In genomic region chr1:53838654-53838974, GRCh38 we compare ENCODE assay signal across 9 cellular contexts. TPM values are rescaled to one million over a fixed set of nuclear protein-coding genes. Genes with fewer than 3 reads are reported as not detected.
DNase-seq lines count a peak whose midpoint lies in the region; ATAC-seq, FAIRE-seq and TF ChIP-seq lines count a peak whose summit lies in the region.
"Had no signal": no experiment of that assay in that cellular context is flagged by ENCODE, and none has a peak within 500 bp of the region (broad histone marks: within the 10 kb centered on the region; RNA-seq: fewer than 3 reads in every experiment).

No MANE protein-coding gene starts in this region.

- peaks cover 23% of the 10 kb centered on the region for H3K36me3 ChIP-seq in DND-41 (ENCODE audit: insufficient read depth, low read length)
- peaks cover 23% of the 10 kb centered on the region for H3K36me3 ChIP-seq in RWPE2 (ENCODE audit: low read depth)
- no peaks in the 10 kb centered on the region for H3K36me3 ChIP-seq in esophagus (ENCODE audit: control insufficient read depth in 2 of 2, insufficient read depth in 2 of 2, low read length in 1 of 2)
- H3K36me3 ChIP-seq in prostate gland, result no peaks in the 10 kb centered on the region

- no peak for TF ChIP-seq CTCF in DND-41 (IDR thresholded peaks at IDR 0.05; ENCODE audit: borderline replicate concordance, extremely low read depth, low read length, poor library complexity, severe bottlenecking)
- no peak for TF ChIP-seq CTCF in RWPE2 (IDR thresholded peaks at IDR 0.05; ENCODE audit: poor library complexity, severe bottlenecking)
- TF ChIP-seq CTCF in prostate gland (IDR thresholded peaks at IDR 0.05), result no peak
- no peak for TF ChIP-seq CTCF in GM10266 (IDR thresholded peaks at IDR 0.05; ENCODE audit: control insufficient read depth, insufficient read depth, low read depth, missing control alignments)

- peaks cover 19% of the 10 kb centered on the region; the same call in 1 of the 2 replicates for H4K20me1 ChIP-seq in DND-41 (ENCODE audit: insufficient read depth, low read length)

- peaks cover 47% of the 10 kb centered on the region for H3K79me2 ChIP-seq in DND-41 (ENCODE audit: insufficient read depth, low read length)

- H3K4me2 ChIP-seq in DND-41 (ENCODE audit: insufficient read depth, low read length), result peak overlapping the region; percentile 95

- H3K9me3 ChIP-seq in DND-41 (ENCODE audit: insufficient read depth, low read length, severe bottlenecking) (peaks cover 3% of the 10 kb centered on the region), RWPE2 (ENCODE audit: severe bottlenecking) (peaks cover 5% of the 10 kb centered on the region), esophagus (ENCODE audit: control insufficient read depth in 2 of 2, insufficient read depth in 1 of 2, low read depth in 1 of 2, low read length in 1 of 2) (no peaks in the 10 kb centered on the region), prostate gland (no peaks in the 10 kb centered on the region)

- H3K4me3 ChIP-seq in DND-41 (ENCODE audit: low read depth in 1 of 2, low read length in 2 of 2) (peak overlapping the region; percentile 95 to 97; a peak in 3 of 4 replicates), RWPE2 (ENCODE audit: severe bottlenecking) (peak overlapping the region; percentile 75), esophagus (ENCODE audit: low read depth in 1 of 2, low read length in 2 of 2) (peak overlapping the region; percentile 82 to 92), prostate gland (peak overlapping the region; percentile 83 to 84)

- H3K9ac ChIP-seq in DND-41 (ENCODE audit: low read depth, low read length), result peak overlapping the region; percentile 92

- FAIRE-seq in RCC 7860 (lab: Jason Lieb, UNC), result no peak

- DNase-seq in DND-41 (no peak), RWPE2 (ENCODE audit: low spot score) (no peak), prostate gland (ENCODE audit: low spot score) (no peak), RCC 7860 (ENCODE audit: low spot score) (no peak), GM10266 (ENCODE audit: extremely low spot score) (no peak), germinal center (ENCODE audit: low spot score) (no peak)

- peaks cover 42% of the 10 kb centered on the region for H3K4me1 ChIP-seq in DND-41 (ENCODE audit: insufficient read depth, low read length)
- H3K4me1 ChIP-seq in RWPE2 (ENCODE audit: insufficient read depth, poor library complexity, severe bottlenecking), result peaks cover 6% of the 10 kb centered on the region
- no peaks in the 10 kb centered on the region for H3K4me1 ChIP-seq in esophagus (ENCODE audit: control insufficient read depth in 2 of 2, insufficient read depth in 2 of 2, low read length in 1 of 2)
- no peaks in the 10 kb centered on the region for H3K4me1 ChIP-seq in prostate gland (replicated peaks)

- peak overlapping the region; percentile 100; the same call in 1 of the 2 replicates for H3K27ac ChIP-seq in DND-41 (ENCODE audit: low read length)
- peak overlapping the region; percentile 78 for H3K27ac ChIP-seq in RWPE2 (ENCODE audit: poor library complexity, severe bottlenecking)
- H3K27ac ChIP-seq in esophagus (ENCODE audit: low read depth in 2 of 2, low read length in 1 of 2), result peak overlapping the region in 1 of 2 donors; percentile 99
- H3K27ac ChIP-seq in prostate gland, result peak overlapping the region; percentile 89 to 91

- no peaks in the 10 kb centered on the region for H3K27me3 ChIP-seq in DND-41 (ENCODE audit: insufficient read depth, low read length, poor library complexity)
- no peaks in the 10 kb centered on the region for H3K27me3 ChIP-seq in RWPE2 (ENCODE audit: insufficient read depth, poor library complexity, severe bottlenecking)
- H3K27me3 ChIP-seq in esophagus (ENCODE audit: control insufficient read depth in 1 of 2, insufficient read depth in 2 of 2, low read length in 2 of 2), result no peaks in the 10 kb centered on the region
- no peaks in the 10 kb centered on the region for H3K27me3 ChIP-seq in prostate gland (replicated peaks; ENCODE audit: insufficient read depth)

- peak overlapping the region; percentile 99 for H2AFZ ChIP-seq in DND-41 (ENCODE audit: low read depth, low read length)

- intact Hi-C loops in prostate gland (cut with DNase I), result loop anchor here (10.0 kb wide), 1 partner anchor 354 kb away; no protein-coding TSS in a partner anchor

- ATAC-seq in DND-41 (ENCODE audit: insufficient read depth, low read depth) (no peak), RWPE2 (ENCODE audit: low read depth) (no peak), HG02885 (IDR thresholded peaks at IDR 0.05; ENCODE audit: poor library complexity, unreplicated experiment) (no peak)

- no peak for TF ChIP-seq POLR2A in prostate gland (IDR thresholded peaks at IDR 0.05)

- WGBS in esophagus, 2 donors, result 4 to 10% methylated on average over 2 of the region's 2 CpGs
- WGBS in prostate gland, result 3% methylated on average over 2 of the region's 2 CpGs

RNA-seq across cellular contexts. Expression of gene NDC1, which starts 0.5 kb away (rescaled TPM):
- polyA plus RNA-seq in esophagus, result 1 to 10 TPM; 4.9 to 7.1 TPM
- total RNA-seq in prostate gland, result 10 to 100 TPM; 15.3 to 20.6 TPM

RNA-seq across cellular contexts. Expression of gene YIPF1, which starts 51.0 kb away (rescaled TPM):
- polyA plus RNA-seq in esophagus, result 10 to 100 TPM; 13.5 to 20.3 TPM
- 100 to 1,000 TPM in 1 of 2 donors, 10 to 100 TPM in 1; 40.0 to 105 TPM for total RNA-seq in prostate gland

RNA-seq across cellular contexts. Expression of gene DIO1, which starts 55.4 kb away (rescaled TPM):
- under 1 TPM; 0.04 to 0.31 TPM for polyA plus RNA-seq in esophagus
- under 1 TPM in 1 of 2 donors, not detected in 1; 0.23 TPM for total RNA-seq in prostate gland
- total RNA-seq: NCI-H460 had no signal
